25 cellular contexts compared by ENCODE assay signal in genomic region chrX:130981836-130982235, GRCh38.
"Had no signal": no experiment of that assay in that cellular context is flagged by ENCODE, and none has a peak within 500 bp of the region (broad histone marks: within the 10 kb centered on the region; RNA-seq: fewer than 3 reads in every experiment).

No MANE protein-coding gene starts in this region.

- FAIRE-seq: HepG2, RCC 7860 had no signal

- H3K9me3 ChIP-seq: MG63, SJSA1 had no signal

- H3K4me1 ChIP-seq: SJSA1 had no signal

- H3K27me3 ChIP-seq: MG63, SJSA1 had no signal

- H3K36me3 ChIP-seq: MG63, SJSA1 had no signal

- H3K27ac ChIP-seq: SJSA1, SK-N-MC had no signal

- DNase-seq: IMR-90, Karpas-422, KG1, MG63, NCI-H1092, NCI-H1105 treated with DMSO at 0.1 percent for 48 hours, NCI-H1417 treated with DMSO at 0.1 percent for 48 hours, NCI-H146, NCI-H187, NCI-H2029, NCI-H2081 treated with DMSO at 0.1 percent for 48 hours, NCI-H2171, NCI-H226, NCI-H446, NCI-H510A, NCI-H524 treated with DMSO at 0.1 percent for 48 hours, NCI-H69, NCI-H774, Right ventricle myocardium superior, RPMI8226, SIG-M5 had no signal

- H3K4me3 ChIP-seq: MG63, SJSA1, SK-N-MC had no signal
